ENCODE assay signal across 1 cellular context in the genomic region with DNA sequence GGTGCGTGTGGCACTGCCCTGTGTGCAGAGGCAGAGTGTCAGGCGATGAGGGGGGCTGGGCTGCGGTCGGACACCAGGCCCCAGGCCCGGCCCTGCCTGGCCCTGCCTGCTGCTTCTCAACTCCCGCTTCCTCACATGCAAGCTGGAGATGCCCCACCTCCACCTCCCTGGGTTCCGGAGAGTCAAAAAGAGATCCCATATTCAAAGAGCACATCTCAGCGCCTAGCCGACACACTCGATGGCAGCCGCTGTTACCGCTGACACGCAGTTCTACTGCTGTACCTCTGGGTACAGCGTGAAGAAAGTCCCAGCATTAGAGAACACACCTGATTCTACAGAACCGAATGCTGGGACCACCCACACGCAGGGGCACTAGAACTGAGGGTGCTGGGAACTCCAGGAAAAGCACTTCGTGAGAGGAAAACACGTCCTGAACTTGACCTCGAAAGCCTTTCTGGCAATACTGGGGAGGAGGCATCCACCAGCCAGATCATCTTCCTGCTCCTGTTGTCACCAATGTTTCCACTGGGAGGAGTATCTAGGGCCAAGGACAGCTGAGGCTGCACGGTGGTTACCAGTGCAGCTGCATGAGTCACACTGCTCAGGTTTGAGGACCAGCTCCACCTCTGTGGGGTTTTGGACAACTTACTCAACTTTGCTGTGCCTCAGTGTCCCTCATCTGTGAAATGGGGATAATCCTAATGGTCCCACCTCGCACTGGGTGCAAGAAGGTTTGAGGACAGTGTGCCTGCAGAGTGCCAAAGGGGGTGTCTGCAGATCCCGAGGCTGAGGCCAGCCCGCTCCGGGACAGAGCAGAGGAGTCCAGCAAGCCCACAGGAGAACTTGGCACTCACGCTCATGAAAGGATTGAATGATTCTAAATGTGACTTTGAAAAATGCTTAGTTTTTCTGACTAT.
A peak's percentile ranks its signal among the peaks of the same experiment; 100 is the strongest.
TF ChIP-seq lines count a peak whose summit lies in the region.

No MANE protein-coding gene starts in this region.

TF ChIP-seq in HepG2, 621 proteins besides CTCF, POLR2A, EP300 and RAD21 (continued from another document and continues in another):
- TF ChIP-seq, protein P1, sequence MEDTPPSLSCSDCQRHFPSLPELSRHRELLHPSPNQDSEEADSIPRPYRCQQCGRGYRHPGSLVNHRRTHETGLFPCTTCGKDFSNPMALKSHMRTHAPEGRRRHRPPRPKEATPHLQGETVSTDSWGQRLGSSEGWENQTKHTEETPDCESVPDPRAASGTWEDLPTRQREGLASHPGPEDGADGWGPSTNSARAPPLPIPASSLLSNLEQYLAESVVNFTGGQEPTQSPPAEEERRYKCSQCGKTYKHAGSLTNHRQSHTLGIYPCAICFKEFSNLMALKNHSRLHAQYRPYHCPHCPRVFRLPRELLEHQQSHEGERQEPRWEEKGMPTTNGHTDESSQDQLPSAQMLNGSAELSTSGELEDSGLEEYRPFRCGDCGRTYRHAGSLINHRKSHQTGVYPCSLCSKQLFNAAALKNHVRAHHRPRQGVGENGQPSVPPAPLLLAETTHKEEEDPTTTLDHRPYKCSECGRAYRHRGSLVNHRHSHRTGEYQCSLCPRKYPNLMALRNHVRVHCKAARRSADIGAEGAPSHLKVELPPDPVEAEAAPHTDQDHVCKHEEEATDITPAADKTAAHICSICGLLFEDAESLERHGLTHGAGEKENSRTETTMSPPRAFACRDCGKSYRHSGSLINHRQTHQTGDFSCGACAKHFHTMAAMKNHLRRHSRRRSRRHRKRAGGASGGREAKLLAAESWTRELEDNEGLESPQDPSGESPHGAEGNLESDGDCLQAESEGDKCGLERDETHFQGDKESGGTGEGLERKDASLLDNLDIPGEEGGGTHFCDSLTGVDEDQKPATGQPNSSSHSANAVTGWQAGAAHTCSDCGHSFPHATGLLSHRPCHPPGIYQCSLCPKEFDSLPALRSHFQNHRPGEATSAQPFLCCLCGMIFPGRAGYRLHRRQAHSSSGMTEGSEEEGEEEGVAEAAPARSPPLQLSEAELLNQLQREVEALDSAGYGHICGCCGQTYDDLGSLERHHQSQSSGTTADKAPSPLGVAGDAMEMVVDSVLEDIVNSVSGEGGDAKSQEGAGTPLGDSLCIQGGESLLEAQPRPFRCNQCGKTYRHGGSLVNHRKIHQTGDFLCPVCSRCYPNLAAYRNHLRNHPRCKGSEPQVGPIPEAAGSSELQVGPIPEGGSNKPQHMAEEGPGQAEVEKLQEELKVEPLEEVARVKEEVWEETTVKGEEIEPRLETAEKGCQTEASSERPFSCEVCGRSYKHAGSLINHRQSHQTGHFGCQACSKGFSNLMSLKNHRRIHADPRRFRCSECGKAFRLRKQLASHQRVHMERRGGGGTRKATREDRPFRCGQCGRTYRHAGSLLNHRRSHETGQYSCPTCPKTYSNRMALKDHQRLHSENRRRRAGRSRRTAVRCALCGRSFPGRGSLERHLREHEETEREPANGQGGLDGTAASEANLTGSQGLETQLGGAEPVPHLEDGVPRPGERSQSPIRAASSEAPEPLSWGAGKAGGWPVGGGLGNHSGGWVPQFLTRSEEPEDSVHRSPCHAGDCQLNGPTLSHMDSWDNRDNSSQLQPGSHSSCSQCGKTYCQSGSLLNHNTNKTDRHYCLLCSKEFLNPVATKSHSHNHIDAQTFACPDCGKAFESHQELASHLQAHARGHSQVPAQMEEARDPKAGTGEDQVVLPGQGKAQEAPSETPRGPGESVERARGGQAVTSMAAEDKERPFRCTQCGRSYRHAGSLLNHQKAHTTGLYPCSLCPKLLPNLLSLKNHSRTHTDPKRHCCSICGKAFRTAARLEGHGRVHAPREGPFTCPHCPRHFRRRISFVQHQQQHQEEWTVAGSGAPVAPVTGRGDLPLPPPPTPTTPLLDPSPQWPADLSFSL (CRISPR knock-in tag; IDR thresholded peaks at IDR 0.05) = no peak
- TF ChIP-seq ZMYM4 (CRISPR knock-in tag; IDR thresholded peaks at IDR 0.05) = peak; percentile 20; the same call in 1 of the 2 replicates
- TF ChIP-seq RXRB (CRISPR knock-in tag; IDR thresholded peaks at IDR 0.05; ENCODE audit: borderline replicate concordance) = peak; percentile 90
- TF ChIP-seq EHMT2 (IDR thresholded peaks at IDR 0.05; ENCODE audit: borderline replicate concordance, low read depth, low read length) = no peak
- TF ChIP-seq ATF7 (IDR thresholded peaks at IDR 0.05) = no peak
- no peak for TF ChIP-seq ATF7 (CRISPR knock-in tag; IDR thresholded peaks at IDR 0.05)
- TF ChIP-seq, protein P2, sequence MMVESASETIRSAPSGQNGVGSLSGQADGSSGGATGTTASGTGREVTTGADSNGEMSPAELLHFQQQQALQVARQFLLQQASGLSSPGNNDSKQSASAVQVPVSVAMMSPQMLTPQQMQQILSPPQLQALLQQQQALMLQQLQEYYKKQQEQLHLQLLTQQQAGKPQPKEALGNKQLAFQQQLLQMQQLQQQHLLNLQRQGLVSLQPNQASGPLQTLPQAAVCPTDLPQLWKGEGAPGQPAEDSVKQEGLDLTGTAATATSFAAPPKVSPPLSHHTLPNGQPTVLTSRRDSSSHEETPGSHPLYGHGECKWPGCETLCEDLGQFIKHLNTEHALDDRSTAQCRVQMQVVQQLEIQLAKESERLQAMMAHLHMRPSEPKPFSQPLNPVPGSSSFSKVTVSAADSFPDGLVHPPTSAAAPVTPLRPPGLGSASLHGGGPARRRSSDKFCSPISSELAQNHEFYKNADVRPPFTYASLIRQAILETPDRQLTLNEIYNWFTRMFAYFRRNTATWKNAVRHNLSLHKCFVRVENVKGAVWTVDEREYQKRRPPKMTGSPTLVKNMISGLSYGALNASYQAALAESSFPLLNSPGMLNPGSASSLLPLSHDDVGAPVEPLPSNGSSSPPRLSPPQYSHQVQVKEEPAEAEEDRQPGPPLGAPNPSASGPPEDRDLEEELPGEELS (CRISPR knock-in tag; IDR thresholded peaks at IDR 0.05) = peak; percentile 31
- TF ChIP-seq RXRA (CRISPR knock-in tag; IDR thresholded peaks at IDR 0.05) = peak; percentile 92; the same call in 1 of the 2 replicates
- peak; percentile 53 for TF ChIP-seq NCOA2 (CRISPR knock-in tag; IDR thresholded peaks at IDR 0.05)
- TF ChIP-seq PAWR (CRISPR knock-in tag; IDR thresholded peaks at IDR 0.05; ENCODE audit: borderline replicate concordance) = no peak
- no peak for TF ChIP-seq ERF (CRISPR knock-in tag; IDR thresholded peaks at IDR 0.05)
- peak; percentile 71 for TF ChIP-seq ADNP (CRISPR knock-in tag; IDR thresholded peaks at IDR 0.05)
- no peak for TF ChIP-seq MBD4 (IDR thresholded peaks at IDR 0.05; ENCODE audit: borderline replicate concordance, low read length)
- peak; percentile 74 for TF ChIP-seq ZMYM3 (CRISPR knock-in tag; IDR thresholded peaks at IDR 0.05)
- TF ChIP-seq KLF11 (CRISPR knock-in tag; IDR thresholded peaks at IDR 0.05) = no peak
- peak; percentile 69; the same call in 1 of the 2 replicates for TF ChIP-seq FOXO1 (CRISPR knock-in tag; IDR thresholded peaks at IDR 0.05)
- TF ChIP-seq MYC (CRISPR knock-in tag; IDR thresholded peaks at IDR 0.05; ENCODE audit: borderline replicate concordance) = peak; percentile 45; the same call in 1 of the 2 replicates
- TF ChIP-seq ZFY (CRISPR knock-in tag; IDR thresholded peaks at IDR 0.05) = 0 out of 2 replicates have a peak, but pooled peaks have one; percentile 20
- 0 out of 2 replicates have a peak, but pooled peaks have one; percentile 24 for TF ChIP-seq ZNF557 (CRISPR knock-in tag; IDR thresholded peaks at IDR 0.05)
- no peak for TF ChIP-seq ZNF792 (CRISPR knock-in tag; IDR thresholded peaks at IDR 0.05)
- TF ChIP-seq, protein P3, sequence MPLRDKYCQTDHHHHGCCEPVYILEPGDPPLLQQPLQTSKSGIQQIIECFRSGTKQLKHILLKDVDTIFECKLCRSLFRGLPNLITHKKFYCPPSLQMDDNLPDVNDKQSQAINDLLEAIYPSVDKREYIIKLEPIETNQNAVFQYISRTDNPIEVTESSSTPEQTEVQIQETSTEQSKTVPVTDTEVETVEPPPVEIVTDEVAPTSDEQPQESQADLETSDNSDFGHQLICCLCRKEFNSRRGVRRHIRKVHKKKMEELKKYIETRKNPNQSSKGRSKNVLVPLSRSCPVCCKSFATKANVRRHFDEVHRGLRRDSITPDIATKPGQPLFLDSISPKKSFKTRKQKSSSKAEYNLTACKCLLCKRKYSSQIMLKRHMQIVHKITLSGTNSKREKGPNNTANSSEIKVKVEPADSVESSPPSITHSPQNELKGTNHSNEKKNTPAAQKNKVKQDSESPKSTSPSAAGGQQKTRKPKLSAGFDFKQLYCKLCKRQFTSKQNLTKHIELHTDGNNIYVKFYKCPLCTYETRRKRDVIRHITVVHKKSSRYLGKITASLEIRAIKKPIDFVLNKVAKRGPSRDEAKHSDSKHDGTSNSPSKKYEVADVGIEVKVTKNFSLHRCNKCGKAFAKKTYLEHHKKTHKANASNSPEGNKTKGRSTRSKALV (CRISPR knock-in tag; IDR thresholded peaks at IDR 0.05) = no peak
- peak; percentile 49; the same call in 1 of the 2 replicates for TF ChIP-seq MIER3 (CRISPR knock-in tag; IDR thresholded peaks at IDR 0.05; ENCODE audit: borderline replicate concordance)
- no peak for TF ChIP-seq YEATS2 (CRISPR knock-in tag; IDR thresholded peaks at IDR 0.05; ENCODE audit: borderline replicate concordance)
- TF ChIP-seq POLR2AphosphoS2 (IDR thresholded peaks at IDR 0.05; ENCODE audit: low read depth, low read length) = no peak
- peak; percentile 66 for TF ChIP-seq SMC3 (IDR thresholded peaks at IDR 0.05; ENCODE audit: low read length)
- TF ChIP-seq ZNF790 (CRISPR knock-in tag; IDR thresholded peaks at IDR 0.05; ENCODE audit: borderline replicate concordance) = no peak
- no peak for TF ChIP-seq ZNF619 (CRISPR knock-in tag; IDR thresholded peaks at IDR 0.05)
- peak; percentile 28; the same call in 1 of the 2 replicates for TF ChIP-seq ZNF768 (CRISPR knock-in tag; IDR thresholded peaks at IDR 0.05)
- peak; percentile 34; the same call in 1 of the 2 replicates for TF ChIP-seq SIX1 (CRISPR knock-in tag; IDR thresholded peaks at IDR 0.05; ENCODE audit: borderline replicate concordance)
- no peak for TF ChIP-seq ZNF788 (CRISPR knock-in tag; IDR thresholded peaks at IDR 0.05; ENCODE audit: borderline replicate concordance)
- no peak for TF ChIP-seq MIXL1 (CRISPR knock-in tag; IDR thresholded peaks at IDR 0.05)
- TF ChIP-seq ZNF891 (CRISPR knock-in tag; IDR thresholded peaks at IDR 0.05) = no peak
- peak; percentile 62 for TF ChIP-seq SAP130 (CRISPR knock-in tag; IDR thresholded peaks at IDR 0.05; ENCODE audit: low read depth)
- 0 out of 2 replicates have a peak, but pooled peaks have one; percentile 14 for TF ChIP-seq FOXA3 (CRISPR knock-in tag; IDR thresholded peaks at IDR 0.05)
- TF ChIP-seq ZNF777 (CRISPR knock-in tag; IDR thresholded peaks at IDR 0.05) = no peak
- TF ChIP-seq ZNF331 (CRISPR knock-in tag; IDR thresholded peaks at IDR 0.05) = no peak
- peak; percentile 36; the same call in 1 of the 2 replicates for TF ChIP-seq FOSL1 (CRISPR knock-in tag; IDR thresholded peaks at IDR 0.05; ENCODE audit: borderline replicate concordance)
- TF ChIP-seq ZNF143 (CRISPR knock-in tag; IDR thresholded peaks at IDR 0.05) = no peak; the same call in 1 of the 2 replicates
- TF ChIP-seq, protein P4, sequence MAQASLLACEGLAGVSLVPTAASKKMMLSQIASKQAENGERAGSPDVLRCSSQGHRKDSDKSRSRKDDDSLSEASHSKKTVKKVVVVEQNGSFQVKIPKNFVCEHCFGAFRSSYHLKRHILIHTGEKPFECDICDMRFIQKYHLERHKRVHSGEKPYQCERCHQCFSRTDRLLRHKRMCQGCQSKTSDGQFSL (CRISPR knock-in tag; IDR thresholded peaks at IDR 0.05) = 0 out of 2 replicates have a peak, but pooled peaks have one; percentile 14
- TF ChIP-seq, protein P5, sequence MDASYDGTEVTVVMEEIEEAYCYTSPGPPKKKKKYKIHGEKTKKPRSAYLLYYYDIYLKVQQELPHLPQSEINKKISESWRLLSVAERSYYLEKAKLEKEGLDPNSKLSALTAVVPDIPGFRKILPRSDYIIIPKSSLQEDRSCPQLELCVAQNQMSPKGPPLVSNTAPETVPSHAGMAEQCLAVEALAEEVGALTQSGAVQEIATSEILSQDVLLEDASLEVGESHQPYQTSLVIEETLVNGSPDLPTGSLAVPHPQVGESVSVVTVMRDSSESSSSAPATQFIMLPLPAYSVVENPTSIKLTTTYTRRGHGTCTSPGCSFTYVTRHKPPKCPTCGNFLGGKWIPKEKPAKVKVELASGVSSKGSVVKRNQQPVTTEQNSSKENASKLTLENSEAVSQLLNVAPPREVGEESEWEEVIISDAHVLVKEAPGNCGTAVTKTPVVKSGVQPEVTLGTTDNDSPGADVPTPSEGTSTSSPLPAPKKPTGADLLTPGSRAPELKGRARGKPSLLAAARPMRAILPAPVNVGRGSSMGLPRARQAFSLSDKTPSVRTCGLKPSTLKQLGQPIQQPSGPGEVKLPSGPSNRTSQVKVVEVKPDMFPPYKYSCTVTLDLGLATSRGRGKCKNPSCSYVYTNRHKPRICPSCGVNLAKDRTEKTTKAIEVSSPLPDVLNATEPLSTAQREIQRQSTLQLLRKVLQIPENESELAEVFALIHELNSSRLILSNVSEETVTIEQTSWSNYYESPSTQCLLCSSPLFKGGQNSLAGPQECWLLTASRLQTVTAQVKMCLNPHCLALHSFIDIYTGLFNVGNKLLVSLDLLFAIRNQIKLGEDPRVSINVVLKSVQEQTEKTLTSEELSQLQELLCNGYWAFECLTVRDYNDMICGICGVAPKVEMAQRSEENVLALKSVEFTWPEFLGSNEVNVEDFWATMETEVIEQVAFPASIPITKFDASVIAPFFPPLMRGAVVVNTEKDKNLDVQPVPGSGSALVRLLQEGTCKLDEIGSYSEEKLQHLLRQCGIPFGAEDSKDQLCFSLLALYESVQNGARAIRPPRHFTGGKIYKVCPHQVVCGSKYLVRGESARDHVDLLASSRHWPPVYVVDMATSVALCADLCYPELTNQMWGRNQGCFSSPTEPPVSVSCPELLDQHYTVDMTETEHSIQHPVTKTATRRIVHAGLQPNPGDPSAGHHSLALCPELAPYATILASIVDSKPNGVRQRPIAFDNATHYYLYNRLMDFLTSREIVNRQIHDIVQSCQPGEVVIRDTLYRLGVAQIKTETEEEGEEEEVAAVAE (CRISPR knock-in tag; IDR thresholded peaks at IDR 0.05; ENCODE audit: borderline replicate concordance) = no peak
- TF ChIP-seq NR2F6 (IDR thresholded peaks at IDR 0.05) = no peak
- TF ChIP-seq NR2F6 (CRISPR knock-in tag; IDR thresholded peaks at IDR 0.05) = 0 out of 2 replicates have a peak, but pooled peaks have one; percentile 31
- TF ChIP-seq ZNF556 (CRISPR knock-in tag; IDR thresholded peaks at IDR 0.05; ENCODE audit: borderline replicate concordance) = no peak
- TF ChIP-seq FOXP1 (IDR thresholded peaks at IDR 0.05) = no peak
- no peak for TF ChIP-seq FOXP1 (CRISPR knock-in tag; IDR thresholded peaks at IDR 0.05)
- 0 out of 2 replicates have a peak, but pooled peaks have one; percentile 13 for TF ChIP-seq CEBPG (CRISPR knock-in tag; IDR thresholded peaks at IDR 0.05)
- peak; percentile 47; the same call in 1 of the 2 replicates for TF ChIP-seq SALL1 (CRISPR knock-in tag; IDR thresholded peaks at IDR 0.05)
- TF ChIP-seq ZMYM2 (CRISPR knock-in tag; IDR thresholded peaks at IDR 0.05) = 0 out of 2 replicates have a peak, but pooled peaks have one; percentile 61
